Comparison of ENCODE assay signal across 15 cellular contexts in the genomic region with DNA sequence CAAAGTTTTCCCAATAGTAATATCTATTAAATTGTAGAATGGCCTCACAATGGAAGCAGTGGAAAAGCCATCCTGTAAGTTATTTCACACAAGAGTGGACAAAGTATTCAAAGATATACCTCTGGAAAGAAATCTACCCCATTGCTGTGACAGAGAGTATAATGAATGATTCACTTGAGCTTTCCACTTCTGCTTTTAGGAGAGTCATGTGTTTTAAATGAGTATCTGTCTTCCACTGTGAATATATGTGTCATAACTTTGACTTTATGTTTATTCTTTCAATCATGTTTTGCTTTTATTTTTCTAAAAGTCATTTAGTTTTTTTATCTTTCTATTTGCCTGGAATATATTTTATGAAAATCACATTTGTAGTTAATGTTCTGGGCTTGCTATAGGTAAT.
DNase-seq lines count a peak whose midpoint lies in the region; ATAC-seq, FAIRE-seq and TF ChIP-seq lines count a peak whose summit lies in the region.
"Had no signal": no experiment of that assay in that cellular context is flagged by ENCODE, and none has a peak within 500 bp of the region (broad histone marks: within the 10 kb centered on the region; RNA-seq: fewer than 3 reads in every experiment).

No MANE protein-coding gene starts in this region.

- intact Hi-C loops in right cardiac atrium (cut with DNase I): no loop called here

- no peaks in the 10 kb centered on the region for H3K4me1 ChIP-seq in right cardiac atrium (ENCODE audit: control insufficient read depth, insufficient read depth, low read length)

- no peak overlapping the region for H3K4me3 ChIP-seq in right cardiac atrium (ENCODE audit: low read length)
- H3K4me3 ChIP-seq: dorsolateral prefrontal cortex had no signal

- TF ChIP-seq POLR2A in GM12892 (IDR thresholded peaks at IDR 0.05; ENCODE audit: low read depth, low read length): no peak

- no peak overlapping the region for H3K27ac ChIP-seq in right cardiac atrium (ENCODE audit: low read length)
- H3K27ac ChIP-seq: dorsolateral prefrontal cortex, neutrophil had no signal

- peak; percentile 5 for FAIRE-seq in GM12892 (lab: Jason Lieb, UNC)
- FAIRE-seq: HepG2 had no signal

- H3K9me3 ChIP-seq in right cardiac atrium (ENCODE audit: control insufficient read depth, low read length): no peaks in the 10 kb centered on the region
- H3K9me3 ChIP-seq: neutrophil had no signal

- DNase-seq in GM12892 (ENCODE audit: insufficient read length): no peak
- DNase-seq in stimulated activated naive CD4-positive, alpha-beta T cell (lab: John Stamatoyannopoulos, UW): no peak
- DNase-seq in activated CD4-positive, alpha-beta T cell treated with anti-CD3 and anti-CD28 coated beads for 1 hour: no peak
- no peak for DNase-seq in right cardiac atrium
- DNase-seq in activated naive CD4-positive, alpha-beta T cell treated with Interleukin-2 at 50 U/mL for 16 hours: no peak
- DNase-seq: dorsolateral prefrontal cortex; NCI-H1694; stimulated activated CD4-positive, alpha-beta T cell treated with anti-CD3 and anti-CD28 coated beads, Interleukin-15, amount 100 ng/mL, for 24 hours; stimulated activated naive CD8-positive, alpha-beta T cell treated with anti-CD3 and anti-CD28 coated beads, Interleukin-15, Interleukin-2, amounts not matched to agents 100 U/mL and 50 U/mL, for 24 hours; T-helper 1 cell had no signal

- ATAC-seq in GM19438 (IDR thresholded peaks at IDR 0.05; ENCODE audit: low read depth, unreplicated experiment) (peak; percentile 88), HG02870 (IDR thresholded peaks at IDR 0.05; ENCODE audit: unreplicated experiment) (peak; percentile 90), HG03469 (IDR thresholded peaks at IDR 0.05; ENCODE audit: unreplicated experiment) (peak; percentile 98), right cardiac atrium (no peak)
- ATAC-seq: HepG2; stimulated activated naive CD8-positive, alpha-beta T cell treated with anti-CD3 and anti-CD28 coated beads, Interleukin-15, Interleukin-2, amounts not matched to agents 100 U/mL and 50 U/mL, for 24 hours had no signal

- H3K27me3 ChIP-seq in right cardiac atrium (ENCODE audit: control insufficient read depth, insufficient read depth): no peaks in the 10 kb centered on the region
- H3K27me3 ChIP-seq: dorsolateral prefrontal cortex, neutrophil had no signal

Comparison
In these comparisons a context has a peak if more than half of its experiments do, and no peak if none do; other contexts are left out.
1. ATAC-seq: peak in GM19438 (single experiment), HG02870 (single experiment) and HG03469 (single experiment); none in right cardiac atrium (0 of 2).